ENCODE assay signal across 9 cellular contexts in the genomic region with DNA sequence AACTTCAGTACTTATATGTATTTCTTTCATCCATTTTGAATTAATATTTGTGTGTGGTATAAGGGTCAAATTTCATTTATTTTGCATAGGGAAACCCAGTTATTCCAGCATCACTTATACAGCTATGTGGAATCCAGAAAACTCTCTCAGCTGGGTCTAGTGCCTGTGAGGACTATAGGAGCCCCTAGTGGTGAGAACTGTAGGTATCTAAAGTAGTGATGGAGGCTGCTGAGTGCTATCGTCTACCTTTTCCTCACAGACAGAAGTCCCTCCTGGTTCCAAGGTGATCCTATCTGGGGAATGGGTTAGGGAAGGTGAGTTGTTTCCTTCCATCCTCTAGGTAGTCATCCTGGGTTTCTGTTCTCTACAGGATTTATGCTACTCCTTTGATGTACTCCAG.
DNase-seq lines count a peak whose midpoint lies in the region; ATAC-seq and TF ChIP-seq lines count a peak whose summit lies in the region.
"Had no signal": no experiment of that assay in that cellular context is flagged by ENCODE, and none has a peak within 500 bp of the region (broad histone marks: within the 10 kb centered on the region; RNA-seq: fewer than 3 reads in every experiment).

No MANE protein-coding gene starts in this region.

- peak; percentile 67 for ATAC-seq in GM18502 (IDR thresholded peaks at IDR 0.05; ENCODE audit: poor library complexity, unreplicated experiment)
- no peak for ATAC-seq in HG03439 (IDR thresholded peaks at IDR 0.05; ENCODE audit: unreplicated experiment)
- no peak for ATAC-seq in GM19467 (IDR thresholded peaks at IDR 0.05; ENCODE audit: unreplicated experiment)
- no peak for ATAC-seq in GM19328 (IDR thresholded peaks at IDR 0.05; ENCODE audit: unreplicated experiment)

- peak; percentile 70 for TF ChIP-seq CTCF in epithelial cell of proximal tubule (conservative IDR thresholded peaks at IDR 0.05; ENCODE audit: low read depth, low read length)

- peak; percentile 3 for DNase-seq in ACHN
- DNase-seq in NCI-H2171 treated with DMSO at 0.1 percent for 48 hours (lab: John Stamatoyannopoulos, UW), result peak; percentile 28
- no peak for DNase-seq in epithelial cell of proximal tubule (ENCODE audit: low read depth)
- DNase-seq in NOMO-1 treated with dmso at 0.1 percent for 144 hours (lab: John Stamatoyannopoulos, UW; ENCODE audit: unreplicated experiment), result no peak
- DNase-seq: naive B cell had no signal

- in situ Hi-C loops in ACHN (cut with HindIII; ENCODE audit: low pct_ligation_motif_present, low pct_unique_long_range_greater_than_20kb, low sequenced_read_pairs), result no loop called here

- H3K4me3 ChIP-seq in epithelial cell of proximal tubule (ENCODE audit: low read depth, low read length), result no peak overlapping the region

Comparison
In these comparisons a context has a peak if more than half of its experiments do, and no peak if none do; other contexts are left out.
1. DNase-seq: peak in ACHN (single experiment) and NCI-H2171 treated with DMSO at 0.1 percent for 48 hours (single experiment); none in epithelial cell of proximal tubule (single experiment) and NOMO-1 treated with dmso at 0.1 percent for 144 hours (single experiment).